Comparison of ENCODE assay signal across 13 cellular contexts in the genomic region with DNA sequence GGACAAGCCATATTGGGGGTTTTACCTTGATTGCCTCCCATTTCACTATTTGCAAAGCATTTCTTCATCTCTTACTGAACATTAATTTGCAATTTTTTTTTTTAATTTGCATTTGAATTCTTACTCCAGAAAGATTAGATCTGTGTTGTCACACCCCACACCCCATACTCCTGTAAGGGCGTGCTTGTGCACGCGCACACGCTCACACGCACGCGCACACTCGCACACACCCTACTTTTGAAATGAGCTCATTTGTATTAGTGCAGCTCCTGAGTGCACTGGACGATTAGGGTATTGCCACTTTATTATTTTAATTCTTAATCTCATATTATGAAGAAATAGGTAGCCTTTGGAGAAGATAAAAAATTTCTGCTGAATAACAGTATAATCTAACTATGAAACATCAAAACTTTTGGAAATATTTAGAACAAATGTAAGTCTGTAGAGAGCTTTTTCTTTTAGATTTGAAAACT. TPM values are rescaled to one million over a fixed set of nuclear protein-coding genes. Genes with fewer than 3 reads are reported as not detected.
"Had no signal": no experiment of that assay in that cellular context is flagged by ENCODE, and none has a peak within 500 bp of the region (broad histone marks: within the 10 kb centered on the region; RNA-seq: fewer than 3 reads in every experiment).

No MANE protein-coding gene starts in this region.

RNA-seq across cellular contexts. Expression of gene CCT8L2, which starts 11.2 kb away (rescaled TPM):
- total RNA-seq: activated CD4-positive, alpha-beta T cell treated with anti-CD3 and anti-CD28 coated beads, Interleukin-2, amount 10 ng/mL, durations not matched to agents 7 days and 5 days; activated CD8-positive, alpha-beta T cell treated with anti-CD3 and anti-CD28 coated beads, Interleukin-2, amount 10 ng/mL, durations not matched to agents 7 days and 5 days; breast epithelium; colonic mucosa; fibroblast of lung; kidney epithelial cell; left lung; lung; sciatic nerve; smooth muscle cell; upper lobe of left lung had no signal
- polyA plus RNA-seq: fibroblast of lung, lung, neural cell, SK-N-SH, smooth muscle cell had no signal
